29 cellular contexts compared by ENCODE assay signal in the genomic region with DNA sequence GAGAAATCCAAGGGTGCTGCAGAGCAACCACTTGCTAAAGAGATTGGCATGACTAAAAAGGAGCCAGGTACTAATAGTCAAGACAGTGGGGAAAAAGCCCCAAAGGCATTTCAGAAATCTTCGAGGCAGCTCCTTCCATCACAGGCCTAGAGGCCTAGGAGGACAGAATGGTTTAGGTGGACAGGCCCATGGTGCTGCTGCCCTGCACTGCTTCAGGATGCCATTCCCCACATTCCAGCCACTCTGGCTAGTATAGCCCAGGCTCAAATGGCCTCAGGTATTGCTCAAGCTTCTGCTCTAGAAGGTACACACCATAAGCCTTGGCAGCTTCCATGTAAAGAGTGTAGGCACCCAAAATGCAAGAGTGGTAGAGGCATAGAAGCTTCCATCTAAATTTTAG.
"Had no signal": no experiment of that assay in that cellular context is flagged by ENCODE, and none has a peak within 500 bp of the region (broad histone marks: within the 10 kb centered on the region; RNA-seq: fewer than 3 reads in every experiment).

No MANE protein-coding gene starts in this region.

- H3K4me2 ChIP-seq: neural progenitor cell had no signal

- FAIRE-seq: islet of Langerhans, kidney had no signal

- H3K4me3 ChIP-seq: left lung, lower lobe of right lung, neural progenitor cell, ovary, skin epidermis, stomach, testis, thyroid gland, transverse colon, upper lobe of left lung, vagina had no signal

- DNase-seq: immature natural killer cell; kidney; left colon; left lung; lower lobe of right lung; mammary epithelial cell; mesenchymal stem cell; naive B cell; natural killer cell; nephron progenitor cell; ovary; retina; right cardiac atrium; stimulated activated CD4-positive, alpha-beta T cell treated with anti-CD3 and anti-CD28 coated beads, Interleukin-12 subunit alpha, Interleukin-12 subunit beta, amount 100 ng/mL, for 4 hours; stimulated activated CD4-positive, alpha-beta T cell treated with anti-CD3 and anti-CD28 coated beads, Interleukin-15, amount 100 ng/mL, for 24 hours; stimulated activated CD4-positive, alpha-beta T cell treated with anti-CD3 and anti-CD28 coated beads, Interleukin-2, amount 100 ng/mL, for 24 hours; stimulated activated CD4-positive, alpha-beta T cell treated with anti-CD3 and anti-CD28 coated beads, Interleukin-4, amount 100 ng/mL, for 1 hour; stimulated activated naive B cell treated with anti-CD40 and anti-IgM and Interleukin-4, amounts not matched to agents 10 μg/mL and 1 μg/mL and 100 μg/mL, for 72 hours; stimulated activated naive CD8-positive, alpha-beta T cell treated with anti-CD3 and anti-CD28 coated beads, Interleukin-15, Interleukin-2, amounts not matched to agents 100 U/mL and 50 U/mL, for 24 hours; stomach; testis; thyroid gland; transverse colon; upper lobe of left lung had no signal

- H3K9me3 ChIP-seq: testis, thyroid gland, transverse colon, vagina had no signal

- H3K27me3 ChIP-seq: left lung, neural progenitor cell, ovary, stomach, testis, thyroid gland, transverse colon, upper lobe of left lung, vagina had no signal

- ATAC-seq: left colon; left lung; lower lobe of right lung; natural killer cell; right cardiac atrium; sciatic nerve; stimulated activated naive B cell treated with anti-CD40 and anti-IgM and Interleukin-4, amounts not matched to agents 10 μg/mL and 1 μg/mL and 100 μg/mL, for 72 hours; stimulated activated naive CD8-positive, alpha-beta T cell treated with anti-CD3 and anti-CD28 coated beads, Interleukin-15, Interleukin-2, amounts not matched to agents 100 U/mL and 50 U/mL, for 24 hours had no signal

- H3K36me3 ChIP-seq: left lung, lower lobe of right lung, neural progenitor cell, ovary, stomach, thyroid gland, transverse colon, upper lobe of left lung, vagina had no signal

- H3K9ac ChIP-seq: neural progenitor cell had no signal

- H3K27ac ChIP-seq: left lung, lower lobe of right lung, neural progenitor cell, ovary, skin epidermis, stomach, testis, thyroid gland, transverse colon, upper lobe of left lung, vagina had no signal

- H3K4me1 ChIP-seq: lower lobe of right lung, neural progenitor cell, stomach, testis, thyroid gland, transverse colon, upper lobe of left lung, vagina had no signal
